In the genomic region with DNA sequence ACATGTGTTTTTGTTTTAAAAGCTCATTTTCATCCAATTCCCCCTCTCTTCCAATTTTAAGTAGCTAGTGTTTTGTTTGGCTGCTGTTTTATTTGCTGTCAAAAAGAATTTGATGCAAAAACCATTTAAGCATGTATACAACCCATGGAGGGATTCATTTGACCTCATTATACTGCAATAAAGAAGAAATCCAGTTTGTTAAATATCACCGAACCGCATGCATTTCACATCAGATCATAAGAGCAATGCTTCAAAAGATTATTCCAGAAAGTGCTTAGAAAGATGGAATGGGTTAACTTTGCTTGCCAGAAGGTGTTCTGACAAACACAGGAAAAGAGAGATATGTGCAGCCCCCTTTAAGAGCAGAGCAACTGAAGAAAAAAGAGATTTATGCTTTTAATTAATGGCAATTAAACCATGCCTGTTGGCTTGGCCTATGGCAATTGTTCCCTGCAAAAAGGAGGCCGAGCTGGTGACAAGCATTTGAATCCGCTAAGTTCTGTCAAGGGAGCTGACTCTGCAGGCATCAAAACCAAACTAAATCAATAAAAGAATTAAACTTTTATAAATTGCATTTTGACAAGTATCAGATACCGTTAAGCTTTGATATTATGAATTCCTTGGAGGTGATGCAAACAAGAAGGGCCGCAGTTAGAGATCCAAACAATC, we compare ENCODE assay signal across 20 cellular contexts. TPM values are rescaled to one million over a fixed set of nuclear protein-coding genes. Genes with fewer than 3 reads are reported as not detected.
"Had no signal": no experiment of that assay in that cellular context is flagged by ENCODE, and none has a peak within 500 bp of the region (broad histone marks: within the 10 kb centered on the region; RNA-seq: fewer than 3 reads in every experiment).

No MANE protein-coding gene starts in this region.

- H3K27ac ChIP-seq: colonic mucosa, gastrocnemius medialis, heart left ventricle, parathyroid adenoma, sigmoid colon, thoracic aorta had no signal

- DNase-seq: activated CD4-positive, alpha-beta T cell treated with anti-CD3 and anti-CD28 coated beads, Interleukin-2, amount 50 U/mL, for 4 hours; activated CD4-positive, CD25-positive, alpha-beta regulatory T cell treated with anti-CD3 and anti-CD28 coated beads, Interleukin-2, amount 50 U/mL, for 72 hours; activated naive CD4-positive, alpha-beta T cell; activated naive CD8-positive, alpha-beta T cell treated with anti-CD3 and anti-CD28 coated beads for 36 hours; amniotic stem cell; colonic mucosa; gastrocnemius medialis; heart left ventricle; mucosa of descending colon; naive B cell; sigmoid colon; stimulated activated CD4-positive, alpha-beta T cell treated with anti-CD3 and anti-CD28 coated beads, Interleukin-4, amount 100 ng/mL, for 4 hours; stimulated activated naive B cell treated with anti-CD40 and anti-IgM and Interleukin-4, amounts not matched to agents 10 μg/mL and 1 μg/mL and 100 μg/mL, for 72 hours; T1000 had no signal

- H3K27ac Mint-ChIP-seq: activated naive CD8-positive, alpha-beta T cell treated with anti-CD3 and anti-CD28 coated beads for 36 hours had no signal

- ATAC-seq: gastrocnemius medialis; heart left ventricle; mucosa of descending colon; stimulated activated naive B cell treated with anti-CD40 and anti-IgM and Interleukin-4, amounts not matched to agents 10 μg/mL and 1 μg/mL and 100 μg/mL, for 72 hours had no signal

RNA-seq across cellular contexts. Expression of gene BARHL2, which starts 14.4 kb away (rescaled TPM):
- total RNA-seq: activated CD8-positive, alpha-beta memory T cell treated with anti-CD3 and anti-CD28 coated beads for 36 hours; activated naive CD8-positive, alpha-beta T cell treated with anti-CD3 and anti-CD28 coated beads for 36 hours; cardiac septum; colonic mucosa; gastrocnemius medialis; heart left ventricle; liver; mucosa of descending colon; sigmoid colon; thoracic aorta; urinary bladder had no signal
